4 cellular contexts compared by ENCODE assay signal in genomic region chr11:129800162-129800561, GRCh38. TPM values are rescaled to one million over a fixed set of nuclear protein-coding genes. Genes with fewer than 3 reads are reported as not detected.
"Had no signal": no experiment of that assay in that cellular context is flagged by ENCODE, and none has a peak within 500 bp of the region (broad histone marks: within the 10 kb centered on the region; RNA-seq: fewer than 3 reads in every experiment).

No MANE protein-coding gene starts in this region.

RNA-seq across cellular contexts. Expression of gene TMEM45B, which starts 15.5 kb away (rescaled TPM):
- total RNA-seq: LHCN-M2, M059J, MCF 10A, NCI-H460 had no signal
